Comparison of ENCODE assay signal across 1 cellular context in genomic region chr21:38277501-38278111, GRCh38.
A peak's percentile ranks its signal among the peaks of the same experiment; 100 is the strongest.
TF ChIP-seq lines count a peak whose summit lies in the region.

No MANE protein-coding gene starts in this region.

TF ChIP-seq in K562, 482 proteins besides CTCF, POLR2A, EP300 and RAD21 (continued from another document and continues in another):
- TF ChIP-seq, protein P1, sequence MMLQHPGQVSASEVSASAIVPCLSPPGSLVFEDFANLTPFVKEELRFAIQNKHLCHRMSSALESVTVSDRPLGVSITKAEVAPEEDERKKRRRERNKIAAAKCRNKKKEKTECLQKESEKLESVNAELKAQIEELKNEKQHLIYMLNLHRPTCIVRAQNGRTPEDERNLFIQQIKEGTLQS (IDR thresholded peaks at IDR 0.05): peak; percentile 66
- TF ChIP-seq, protein P1 (CRISPR knock-in tag; conservative IDR thresholded peaks at IDR 0.05): no peak
- TF ChIP-seq SREBF1 (IDR thresholded peaks at IDR 0.05; ENCODE audit: borderline replicate concordance, low read depth, low read length) (no peak), HDAC2 (IDR thresholded peaks at IDR 0.05) (no peak), ZNF24 (IDR thresholded peaks at IDR 0.05) (no peak), SMARCA5 (IDR thresholded peaks at IDR 0.05) (no peak), IFI16 (CRISPR knock-in tag; IDR thresholded peaks at IDR 0.05) (no peak), MED1 (CRISPR knock-in tag; IDR thresholded peaks at IDR 0.05; ENCODE audit: borderline replicate concordance) (no peak), ZNF586 (CRISPR knock-in tag; conservative IDR thresholded peaks at IDR 0.05) (no peak), CSDE1 (IDR thresholded peaks at IDR 0.05) (no peak), IRF9 (tag; IDR thresholded peaks at IDR 0.05) (no peak), PBX2 (CRISPR knock-in tag; IDR thresholded peaks at IDR 0.05; ENCODE audit: low read depth) (no peak), PBX2 (tag; conservative IDR thresholded peaks at IDR 0.05; ENCODE audit: low read depth) (peak; percentile 50; the same call in 1 of the 2 replicates), ARID1B (IDR thresholded peaks at IDR 0.05) (peak; percentile 76), ZNF764 (CRISPR knock-in tag; IDR thresholded peaks at IDR 0.05; ENCODE audit: low read depth) (no peak), NFE2L1 (tag; IDR thresholded peaks at IDR 0.05; ENCODE audit: borderline replicate concordance, low read depth) (no peak), MTA1 (IDR thresholded peaks at IDR 0.05; ENCODE audit: borderline replicate concordance) (no peak), E2F6 (IDR thresholded peaks at IDR 0.05; ENCODE audit: borderline replicate concordance in 1 of 2, extremely low read depth in 1 of 2, insufficient read depth in 1 of 2, insufficient read length in 1 of 2, low read depth in 1 of 2, low read length in 1 of 2, poor library complexity in 1 of 2, severe bottlenecking in 1 of 2) (peak in 1 of 2 experiments; percentile 37), MYNN (IDR thresholded peaks at IDR 0.05) (no peak), MYNN (CRISPR knock-in tag; IDR thresholded peaks at IDR 0.05) (no peak), SAP30 (IDR thresholded peaks at IDR 0.05; ENCODE audit: borderline replicate concordance, insufficient read depth, low read depth, low read length, poor library complexity, severe bottlenecking) (no peak), ZBTB7A (IDR thresholded peaks at IDR 0.05; ENCODE audit: borderline replicate concordance, control insufficient read depth, low read depth, low read length) (no peak), MYC (IDR thresholded peaks at IDR 0.05; ENCODE audit: low read depth, low read length) (no peak), MYC (CRISPR knock-in tag; IDR thresholded peaks at IDR 0.05; ENCODE audit: borderline replicate concordance, low read depth) (no peak), SMAD1 (IDR thresholded peaks at IDR 0.05; ENCODE audit: low read depth, low read length, partially characterized antibody) (no peak), RFX1 (IDR thresholded peaks at IDR 0.05) (no peak), MAFG (tag; conservative IDR thresholded peaks at IDR 0.05) (0 out of 2 replicates have a peak, but pooled peaks have one; percentile 9), PKNOX1 (IDR thresholded peaks at IDR 0.05) (peak; percentile 22; the same call in 1 of the 2 replicates), NBN (IDR thresholded peaks at IDR 0.05; ENCODE audit: low read depth) (no peak), SMAD3 (CRISPR knock-in tag; conservative IDR thresholded peaks at IDR 0.05) (no peak), MCM2 (IDR thresholded peaks at IDR 0.05; ENCODE audit: low read depth) (no peak), POLR2AphosphoS5 (IDR thresholded peaks at IDR 0.05; ENCODE audit: control insufficient read depth, insufficient read depth, low read depth, low read length) (peak; percentile 57; the same call in 1 of the 2 replicates), ZNF212 (CRISPR knock-in tag; IDR thresholded peaks at IDR 0.05) (no peak), RFX5 (IDR thresholded peaks at IDR 0.05; ENCODE audit: low read depth, low read length) (no peak), BRD4 (IDR thresholded peaks at IDR 0.05) (no peak), RBFOX2 (IDR thresholded peaks at IDR 0.05; ENCODE audit: low read depth, low read length) (no peak), CBFA2T2 (conservative IDR thresholded peaks at IDR 0.05) (peak; percentile 81), ZMIZ1 (IDR thresholded peaks at IDR 0.05; ENCODE audit: low read depth in 2 of 2, low read length in 2 of 2) (no peak), CHCHD3 (CRISPR knock-in tag; IDR thresholded peaks at IDR 0.05) (no peak), ZNF174 (CRISPR knock-in tag; IDR thresholded peaks at IDR 0.05) (no peak), ZNF239 (CRISPR knock-in tag; IDR thresholded peaks at IDR 0.05) (no peak), POLR2AphosphoS2 (IDR thresholded peaks at IDR 0.05; ENCODE audit: low read length) (no peak), ZBTB49 (CRISPR knock-in tag; IDR thresholded peaks at IDR 0.05; ENCODE audit: borderline replicate concordance) (no peak)
- TF ChIP-seq, protein P2, sequence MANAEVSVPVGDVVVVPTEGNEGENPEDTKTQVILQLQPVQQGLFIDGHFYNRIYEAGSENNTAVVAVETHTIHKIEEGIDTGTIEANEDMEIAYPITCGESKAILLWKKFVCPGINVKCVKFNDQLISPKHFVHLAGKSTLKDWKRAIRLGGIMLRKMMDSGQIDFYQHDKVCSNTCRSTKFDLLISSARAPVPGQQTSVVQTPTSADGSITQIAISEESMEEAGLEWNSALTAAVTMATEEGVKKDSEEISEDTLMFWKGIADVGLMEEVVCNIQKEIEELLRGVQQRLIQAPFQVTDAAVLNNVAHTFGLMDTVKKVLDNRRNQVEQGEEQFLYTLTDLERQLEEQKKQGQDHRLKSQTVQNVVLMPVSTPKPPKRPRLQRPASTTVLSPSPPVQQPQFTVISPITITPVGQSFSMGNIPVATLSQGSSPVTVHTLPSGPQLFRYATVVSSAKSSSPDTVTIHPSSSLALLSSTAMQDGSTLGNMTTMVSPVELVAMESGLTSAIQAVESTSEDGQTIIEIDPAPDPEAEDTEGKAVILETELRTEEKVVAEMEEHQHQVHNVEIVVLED (CRISPR knock-in tag; IDR thresholded peaks at IDR 0.05): no peak
- TF ChIP-seq, protein P3, sequence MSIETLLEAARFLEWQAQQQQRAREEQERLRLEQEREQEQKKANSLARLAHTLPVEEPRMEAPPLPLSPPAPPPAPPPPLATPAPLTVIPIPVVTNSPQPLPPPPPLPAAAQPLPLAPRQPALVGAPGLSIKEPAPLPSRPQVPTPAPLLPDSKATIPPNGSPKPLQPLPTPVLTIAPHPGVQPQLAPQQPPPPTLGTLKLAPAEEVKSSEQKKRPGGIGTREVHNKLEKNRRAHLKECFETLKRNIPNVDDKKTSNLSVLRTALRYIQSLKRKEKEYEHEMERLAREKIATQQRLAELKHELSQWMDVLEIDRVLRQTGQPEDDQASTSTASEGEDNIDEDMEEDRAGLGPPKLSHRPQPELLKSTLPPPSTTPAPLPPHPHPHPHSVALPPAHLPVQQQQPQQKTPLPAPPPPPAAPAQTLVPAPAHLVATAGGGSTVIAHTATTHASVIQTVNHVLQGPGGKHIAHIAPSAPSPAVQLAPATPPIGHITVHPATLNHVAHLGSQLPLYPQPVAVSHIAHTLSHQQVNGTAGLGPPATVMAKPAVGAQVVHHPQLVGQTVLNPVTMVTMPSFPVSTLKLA (conservative IDR thresholded peaks at IDR 0.05): peak in 1 of 2 experiments; percentile 58; a peak in 2 of 4 replicates
- TF ChIP-seq, protein P4, sequence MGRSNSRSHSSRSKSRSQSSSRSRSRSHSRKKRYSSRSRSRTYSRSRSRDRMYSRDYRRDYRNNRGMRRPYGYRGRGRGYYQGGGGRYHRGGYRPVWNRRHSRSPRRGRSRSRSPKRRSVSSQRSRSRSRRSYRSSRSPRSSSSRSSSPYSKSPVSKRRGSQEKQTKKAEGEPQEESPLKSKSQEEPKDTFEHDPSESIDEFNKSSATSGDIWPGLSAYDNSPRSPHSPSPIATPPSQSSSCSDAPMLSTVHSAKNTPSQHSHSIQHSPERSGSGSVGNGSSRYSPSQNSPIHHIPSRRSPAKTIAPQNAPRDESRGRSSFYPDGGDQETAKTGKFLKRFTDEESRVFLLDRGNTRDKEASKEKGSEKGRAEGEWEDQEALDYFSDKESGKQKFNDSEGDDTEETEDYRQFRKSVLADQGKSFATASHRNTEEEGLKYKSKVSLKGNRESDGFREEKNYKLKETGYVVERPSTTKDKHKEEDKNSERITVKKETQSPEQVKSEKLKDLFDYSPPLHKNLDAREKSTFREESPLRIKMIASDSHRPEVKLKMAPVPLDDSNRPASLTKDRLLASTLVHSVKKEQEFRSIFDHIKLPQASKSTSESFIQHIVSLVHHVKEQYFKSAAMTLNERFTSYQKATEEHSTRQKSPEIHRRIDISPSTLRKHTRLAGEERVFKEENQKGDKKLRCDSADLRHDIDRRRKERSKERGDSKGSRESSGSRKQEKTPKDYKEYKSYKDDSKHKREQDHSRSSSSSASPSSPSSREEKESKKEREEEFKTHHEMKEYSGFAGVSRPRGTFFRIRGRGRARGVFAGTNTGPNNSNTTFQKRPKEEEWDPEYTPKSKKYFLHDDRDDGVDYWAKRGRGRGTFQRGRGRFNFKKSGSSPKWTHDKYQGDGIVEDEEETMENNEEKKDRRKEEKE (IDR thresholded peaks at IDR 0.05; ENCODE audit: borderline replicate concordance in 1 of 2, control insufficient read depth in 1 of 2, low read depth in 2 of 2, low read length in 1 of 2): no peak
